In the genomic region with DNA sequence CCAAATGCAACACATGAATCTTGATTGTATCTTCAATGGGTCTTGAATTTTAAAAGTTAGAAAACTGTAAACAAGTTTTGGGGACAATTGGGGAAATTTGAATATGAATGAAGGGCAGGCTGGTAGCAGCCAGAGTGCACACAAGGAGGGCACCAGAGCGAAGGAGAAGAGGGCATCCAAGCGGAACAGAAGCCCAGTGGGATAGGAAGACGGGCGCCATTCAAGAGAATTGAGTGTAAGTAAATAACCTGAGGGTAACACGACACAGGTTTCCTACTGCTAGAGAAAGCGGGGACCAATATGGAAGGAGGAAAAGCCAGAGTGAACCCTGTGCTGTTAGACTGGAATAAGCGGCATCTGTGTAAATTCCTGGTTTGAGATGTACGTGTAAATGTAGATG, we compare ENCODE assay signal across 18 cellular contexts.
DNase-seq lines count a peak whose midpoint lies in the region; TF ChIP-seq lines count a peak whose summit lies in the region.
"Had no signal": no experiment of that assay in that cellular context is flagged by ENCODE, and none has a peak within 500 bp of the region (broad histone marks: within the 10 kb centered on the region; RNA-seq: fewer than 3 reads in every experiment).

No MANE protein-coding gene starts in this region.

- no peak overlapping the region for H3K27ac ChIP-seq in BLaER1 treated with 17β-estradiol and CSF1 and Interleukin-3, amounts not matched to agents 10 nM and 100 nM
- no peak overlapping the region for H3K27ac ChIP-seq in neural progenitor cell
- H3K27ac ChIP-seq: PC-9, RWPE1, SJCRH30 had no signal

- no peak for TF ChIP-seq CTCF in neural progenitor cell (IDR thresholded peaks at IDR 0.05)

- no peaks in the 10 kb centered on the region for H3K27me3 ChIP-seq in BLaER1 treated with 17β-estradiol and CSF1 and Interleukin-3, amounts not matched to agents 10 nM and 100 nM
- H3K27me3 ChIP-seq in neural progenitor cell: no peaks in the 10 kb centered on the region

- H3K79me2 ChIP-seq in neural progenitor cell (ENCODE audit: low read depth): no peaks in the 10 kb centered on the region

- H3K9me3 Mint-ChIP-seq in neural progenitor cell: no peaks in the 10 kb centered on the region
- H3K9me3 Mint-ChIP-seq: T-helper 1 cell treated with Interleukin-12 subunit alpha and Interleukin-12 subunit beta and Interleukin-4 antibody, amounts not matched to agents 30 μg/mL and 1 μg/mL, for 36 hours had no signal

- H2AFZ ChIP-seq in neural progenitor cell (replicated peaks): no peak overlapping the region
- H2AFZ ChIP-seq: PC-9 had no signal

- H3K9ac ChIP-seq in BLaER1 treated with 17β-estradiol and CSF1 and Interleukin-3, amounts not matched to agents 10 nM and 100 nM: no peak overlapping the region
- no peak overlapping the region for H3K9ac ChIP-seq in neural progenitor cell

- no peaks in the 10 kb centered on the region for H3K36me3 ChIP-seq in BLaER1 treated with 17β-estradiol and CSF1 and Interleukin-3, amounts not matched to agents 10 nM and 100 nM
- H3K36me3 ChIP-seq in neural progenitor cell: no peaks in the 10 kb centered on the region
- H3K36me3 ChIP-seq: SJCRH30 had no signal

- CTCF ChIA-PET in HEK293T (lab: Yijun Ruan, JAX): no interaction called here

- no peaks in the 10 kb centered on the region for H3F3A ChIP-seq in neural progenitor cell (ENCODE audit: low read depth)

- no peaks in the 10 kb centered on the region for H4K20me1 ChIP-seq in BLaER1 treated with 17β-estradiol and CSF1 and Interleukin-3, amounts not matched to agents 10 nM and 100 nM
- H4K20me1 ChIP-seq in neural progenitor cell (ENCODE audit: low read depth): no peaks in the 10 kb centered on the region

- peaks cover 0 to 8% (median 5%) of the 10 kb centered on the region in 10 experiments; a peak in 9 of 20 replicates for H3K4me1 ChIP-seq in BLaER1 treated with 17β-estradiol and CSF1 and Interleukin-3, amounts not matched to agents 10 nM and 100 nM
- peaks cover 15% of the 10 kb centered on the region for H3K4me1 ChIP-seq in neural progenitor cell
- H3K4me1 ChIP-seq: SJCRH30 had no signal

- H3K4me3 ChIP-seq in BLaER1 treated with 17β-estradiol and CSF1 and Interleukin-3, amounts not matched to agents 10 nM and 100 nM: no peak overlapping the region
- H3K4me3 ChIP-seq in neural progenitor cell: no peak overlapping the region
- H3K4me3 ChIP-seq: GM12878, PC-9, SJCRH30 had no signal

- POLR2A ChIA-PET in HEK293T (lab: Yijun Ruan, JAX): no interaction called here

- peak overlapping the region; percentile 0 for H3K4me3 Mint-ChIP-seq in neural progenitor cell
- H3K4me3 Mint-ChIP-seq: T-helper 1 cell treated with Interleukin-12 subunit alpha and Interleukin-12 subunit beta and Interleukin-4 antibody, amounts not matched to agents 30 μg/mL and 1 μg/mL, for 36 hours had no signal

- no peaks in the 10 kb centered on the region for H3K9me3 ChIP-seq in BLaER1 treated with 17β-estradiol and CSF1 and Interleukin-3, amounts not matched to agents 10 nM and 100 nM (replicated peaks in 1 of 11)
- no peaks in the 10 kb centered on the region for H3K9me3 ChIP-seq in neural progenitor cell (ENCODE audit: low read depth)
- H3K9me3 ChIP-seq: SJCRH30 had no signal

- H3K36me3 Mint-ChIP-seq in neural progenitor cell: no peaks in the 10 kb centered on the region

- DNase-seq in G401 (ENCODE audit: low spot score) (peak; percentile 18), NCI-H69 (lab: John Stamatoyannopoulos, UW) (peak; percentile 96), neural progenitor cell (ENCODE audit: low spot score) (peak; percentile 78), glomerular visceral epithelial cell (ENCODE audit: extremely low spot score) (no peak), D341Med (ENCODE audit: low spot score) (no peak), HEK293T (ENCODE audit: extremely low spot score) (no peak)
- DNase-seq: ACHN, DMS 273 treated with DMSO at 0.1 percent for 48 hours, GOT3, KBM-7, NCI-H2029, NCI-H510A treated with DMSO at 0.1 percent for 48 hours, PC-9, SJCRH30 had no signal

- H3K27ac Mint-ChIP-seq in neural progenitor cell: peak overlapping the region; percentile 20
- H3K27ac Mint-ChIP-seq: T-helper 1 cell treated with Interleukin-12 subunit alpha and Interleukin-12 subunit beta and Interleukin-4 antibody, amounts not matched to agents 30 μg/mL and 1 μg/mL, for 36 hours had no signal

- in situ Hi-C loops in G401 (cut with HindIII; ENCODE audit: low sequenced_read_pairs): no loop called here

- H3K4me2 ChIP-seq in BLaER1 treated with 17β-estradiol and CSF1 and Interleukin-3, amounts not matched to agents 10 nM and 100 nM: peak overlapping the region in 7 of 11 experiments; percentile 18 to 50 (median 32); a peak in 11 of 22 replicates
- peak overlapping the region; percentile 67 for H3K4me2 ChIP-seq in neural progenitor cell
- H3K4me2 ChIP-seq: PC-9 had no signal

- H3K4me1 Mint-ChIP-seq in neural progenitor cell: peaks cover 24% of the 10 kb centered on the region

- peaks cover 3% of the 10 kb centered on the region for H3K27me3 Mint-ChIP-seq in neural progenitor cell (ENCODE audit: insufficient read depth, low read depth)

TF ChIP-seq in HEK293T, 16 proteins besides CTCF, POLR2A, EP300 and RAD21:
- TF ChIP-seq LEF1 (IDR thresholded peaks at IDR 0.05; ENCODE audit: borderline replicate concordance): no peak
- TF ChIP-seq ELF4 (IDR thresholded peaks at IDR 0.05): no peak
- no peak for TF ChIP-seq FOXK2 (IDR thresholded peaks at IDR 0.05)
- TF ChIP-seq L3MBTL2 (conservative IDR thresholded peaks at IDR 0.05): no peak
- no peak for TF ChIP-seq HDGF (IDR thresholded peaks at IDR 0.05; ENCODE audit: borderline replicate concordance)
- TF ChIP-seq SP1 (IDR thresholded peaks at IDR 0.05): no peak
- no peak for TF ChIP-seq NFRKB (IDR thresholded peaks at IDR 0.05)
- no peak for TF ChIP-seq SUZ12 (IDR thresholded peaks at IDR 0.05)
- TF ChIP-seq, protein P1, sequence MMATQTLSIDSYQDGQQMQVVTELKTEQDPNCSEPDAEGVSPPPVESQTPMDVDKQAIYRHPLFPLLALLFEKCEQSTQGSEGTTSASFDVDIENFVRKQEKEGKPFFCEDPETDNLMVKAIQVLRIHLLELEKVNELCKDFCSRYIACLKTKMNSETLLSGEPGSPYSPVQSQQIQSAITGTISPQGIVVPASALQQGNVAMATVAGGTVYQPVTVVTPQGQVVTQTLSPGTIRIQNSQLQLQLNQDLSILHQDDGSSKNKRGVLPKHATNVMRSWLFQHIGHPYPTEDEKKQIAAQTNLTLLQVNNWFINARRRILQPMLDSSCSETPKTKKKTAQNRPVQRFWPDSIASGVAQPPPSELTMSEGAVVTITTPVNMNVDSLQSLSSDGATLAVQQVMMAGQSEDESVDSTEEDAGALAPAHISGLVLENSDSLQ (IDR thresholded peaks at IDR 0.05): no peak
- TF ChIP-seq BHLHE40 (IDR thresholded peaks at IDR 0.05; ENCODE audit: borderline replicate concordance): no peak
- no peak for TF ChIP-seq FOXM1 (IDR thresholded peaks at IDR 0.05; ENCODE audit: borderline replicate concordance)
- TF ChIP-seq ARNT (IDR thresholded peaks at IDR 0.05): no peak
- no peak for TF ChIP-seq CTBP1 (IDR thresholded peaks at IDR 0.05; ENCODE audit: borderline replicate concordance)
- TF ChIP-seq FOXA1 (IDR thresholded peaks at IDR 0.05): no peak
- TF ChIP-seq ZNF384 (IDR thresholded peaks at IDR 0.05): no peak
- TF ChIP-seq TARDBP (IDR thresholded peaks at IDR 0.05): no peak

Comparison
In these comparisons a context has a peak if more than half of its experiments do, and no peak if none do; other contexts are left out.
1. DNase-seq: peak in G401 (single experiment), NCI-H69 (single experiment) and neural progenitor cell (single experiment); none in glomerular visceral epithelial cell (single experiment), D341Med (single experiment) and HEK293T (single experiment).